30 cellular contexts compared by ENCODE assay signal in the genomic region with DNA sequence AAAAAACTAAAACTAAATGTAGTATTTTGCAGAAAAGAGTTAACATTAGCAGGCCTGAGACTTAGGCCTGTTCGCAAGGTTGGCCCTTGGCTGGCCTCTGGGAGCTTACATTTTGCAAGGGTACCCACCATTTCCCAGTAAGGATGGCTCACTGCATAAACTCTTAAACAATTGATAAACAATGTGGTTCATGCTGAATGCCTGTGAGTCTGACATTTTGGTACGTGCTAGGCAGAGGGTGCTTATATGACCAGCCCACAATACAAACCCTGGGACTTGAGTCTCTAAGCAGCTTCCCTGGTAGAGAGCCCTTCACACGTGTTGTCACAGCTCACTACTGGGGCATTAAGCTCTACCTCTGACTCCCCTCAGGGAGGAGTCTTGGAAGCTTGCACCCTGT.
"Had no signal": no experiment of that assay in that cellular context is flagged by ENCODE, and none has a peak within 500 bp of the region (broad histone marks: within the 10 kb centered on the region; RNA-seq: fewer than 3 reads in every experiment).

No MANE protein-coding gene starts in this region.

- H3K27ac ChIP-seq: colonic mucosa, epithelial cell of prostate, esophagus squamous epithelium, pancreas, prostate gland, skin epidermis, thoracic aorta, uterus, VCaP had no signal

- ATAC-seq: left lobe of liver; naive thymus-derived CD4-positive, alpha-beta T cell; pancreas; sciatic nerve had no signal

- DNase-seq: activated CD4-positive, alpha-beta T cell treated with anti-CD3 and anti-CD28 coated beads for 4 hours; activated CD4-positive, alpha-beta T cell treated with anti-CD3 and anti-CD28 coated beads, Interleukin-2, amount 50 U/mL, for 48 hours; activated CD8-positive, alpha-beta memory T cell treated with anti-CD3 and anti-CD28 coated beads for 24 hours; activated gamma-delta T cell; activated naive CD4-positive, alpha-beta T cell treated with anti-CD3 and anti-CD28 coated beads, Interleukin-2, amount 10 ng/mL, durations not matched to agents 7 days and 5 days; activated naive CD8-positive, alpha-beta T cell treated with anti-CD3 and anti-CD28 coated beads, Interleukin-2, amount 10 ng/mL, durations not matched to agents 7 days and 5 days; amygdala; colonic mucosa; effector CD8-positive, alpha-beta T cell; esophagus squamous epithelium; head of caudate nucleus; hippocampal formation; kidney glomerular epithelial cell; naive thymus-derived CD4-positive, alpha-beta T cell; nucleus accumbens; pancreas; retina; stimulated activated CD4-positive, alpha-beta T cell treated with anti-CD3 and anti-CD28 coated beads, Interleukin-12 subunit alpha, Interleukin-12 subunit beta, amount 100 ng/mL, for 4 hours; stimulated activated CD4-positive, alpha-beta T cell treated with anti-CD3 and anti-CD28 coated beads, Interleukin-4, amount 100 ng/mL, for 1 hour; T-helper 9 cell; uterus had no signal

- H3K9me3 ChIP-seq: colonic mucosa, esophagus squamous epithelium, pancreas, prostate gland, thoracic aorta, uterus had no signal

- FAIRE-seq: endometrium, pancreas, TTC549 had no signal

- H3K36me3 ChIP-seq: colonic mucosa, pancreas, prostate gland, thoracic aorta, uterus had no signal

- H3K4me3 ChIP-seq: colonic mucosa, esophagus squamous epithelium, pancreas, prostate gland, skin epidermis, thoracic aorta, uterus had no signal

- H3K4me1 ChIP-seq: colonic mucosa, esophagus squamous epithelium, pancreas, prostate gland, uterus had no signal

- H3K27me3 ChIP-seq: colonic mucosa, esophagus squamous epithelium, pancreas, uterus had no signal
